Comparison of ENCODE assay signal across 9 cellular contexts in the genomic region with DNA sequence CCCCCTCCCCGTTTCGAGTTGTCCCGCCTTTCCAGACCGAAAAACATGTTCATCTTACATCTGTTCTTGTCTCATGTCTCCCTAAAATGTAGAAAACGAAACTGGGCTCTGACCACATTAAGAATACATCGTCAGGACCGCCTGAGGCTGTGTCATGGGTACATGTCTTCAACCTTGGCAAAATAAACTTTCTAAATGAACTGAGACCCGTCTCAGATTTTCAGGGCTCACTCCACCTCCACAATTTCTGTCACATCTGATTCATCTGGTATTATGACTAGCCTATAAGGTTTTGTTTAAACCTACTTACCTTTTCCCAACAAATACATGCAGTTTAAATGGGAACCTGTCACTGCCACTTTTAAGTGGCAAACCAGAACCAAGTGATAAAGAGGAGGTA. TPM values are rescaled to one million over a fixed set of nuclear protein-coding genes. Genes with fewer than 3 reads are reported as not detected.
DNase-seq lines count a peak whose midpoint lies in the region; ATAC-seq and TF ChIP-seq lines count a peak whose summit lies in the region.
"Had no signal": no experiment of that assay in that cellular context is flagged by ENCODE, and none has a peak within 500 bp of the region (broad histone marks: within the 10 kb centered on the region; RNA-seq: fewer than 3 reads in every experiment).

No MANE protein-coding gene starts in this region.

- 83 to 90% (median 88%) methylated on average over 8 of the region's 8 CpGs for WGBS in spleen, 5 donors

- no peak for TF ChIP-seq POLR2A in spleen (IDR thresholded peaks at IDR 0.05)

- no peaks in the 10 kb centered on the region for H3K9me3 ChIP-seq in RWPE2 (ENCODE audit: severe bottlenecking)
- peaks cover 3 to 38% (median 32%) of the 10 kb centered on the region in 8 donors for H3K9me3 ChIP-seq in spleen

- ATAC-seq in RWPE2 (ENCODE audit: low read depth) = no peak

- TF ChIP-seq CTCF in RWPE2 (IDR thresholded peaks at IDR 0.05; ENCODE audit: poor library complexity, severe bottlenecking) (no peak), spleen (IDR thresholded peaks at IDR 0.05 in 8 of 11, conservative IDR thresholded peaks at IDR 0.05 in 3 of 11) (no peak)

- intact Hi-C loops in spleen (cut with DNase I; ENCODE audit: low total_unique reads) (no loop called here), posterior cingulate gyrus (cut with DNase I) (no loop called here)

- peaks cover 22% of the 10 kb centered on the region for H3K36me3 ChIP-seq in RWPE2 (ENCODE audit: low read depth)
- H3K36me3 ChIP-seq in spleen = no peaks in the 10 kb centered on the region

- DNase-seq in activated CD4-positive, alpha-beta T cell treated with anti-CD3 and anti-CD28 coated beads for 48 hours = peak; percentile 19
- no peak for DNase-seq in activated CD4-positive, alpha-beta T cell treated with anti-CD3 and anti-CD28 coated beads, Interleukin-2, amount 50 U/mL, for 4 hours
- DNase-seq in RWPE2 (ENCODE audit: low spot score) (no peak), epithelial cell of prostate (ENCODE audit: low read depth, low spot score) (no peak), spleen (no peak), COLO668 (lab: John Stamatoyannopoulos, UW; ENCODE audit: unreplicated experiment) (no peak), HuH-7 (ENCODE audit: low spot score) (no peak), posterior cingulate gyrus (no peak)

- H3K27ac ChIP-seq in RWPE2 (ENCODE audit: poor library complexity, severe bottlenecking) (no peak overlapping the region), epithelial cell of prostate (peak overlapping the region; percentile 33), spleen (no peak overlapping the region)

- H3K27me3 ChIP-seq in RWPE2 (ENCODE audit: insufficient read depth, poor library complexity, severe bottlenecking) (no peaks in the 10 kb centered on the region), spleen (replicated peaks in 1 of 7) (peaks cover 0 to 45% (median 10%) of the 10 kb centered on the region in 7 donors)

- H3K4me1 ChIP-seq in RWPE2 (ENCODE audit: insufficient read depth, poor library complexity, severe bottlenecking) = peaks cover 7% of the 10 kb centered on the region
- H3K4me1 ChIP-seq in spleen = peaks cover 0 to 16% (median 0%) of the 10 kb centered on the region in 6 donors

- peak overlapping the region; percentile 65 for H3K4me3 ChIP-seq in RWPE2 (ENCODE audit: severe bottlenecking)
- peak overlapping the region in 7 of 8 donors; percentile 39 to 80 (median 53) for H3K4me3 ChIP-seq in spleen

RNA-seq across cellular contexts. Expression of a gene that starts 0.6 kb away (rescaled TPM):
- total RNA-seq in spleen = 1 to 10 TPM; 2.4 to 5.4 (median 3.2) TPM
- polyA plus RNA-seq in spleen = 1 to 10 TPM in 1 of 3 donors, under 1 TPM in 2; 0.62 to 1.2 (median 0.63) TPM
- total RNA-seq: osteocyte had no signal

RNA-seq across cellular contexts. Expression of a gene that starts 24.4 kb away (rescaled TPM):
- not detected for total RNA-seq in spleen
- under 1 TPM in 2 of 3 donors, not detected in 1; 0.09 to 0.13 TPM for polyA plus RNA-seq in spleen
